1 cellular context compared by ENCODE assay signal in genomic region chr16:31228206-31228605, GRCh38.
TF ChIP-seq lines count a peak whose summit lies in the region.

No MANE protein-coding gene starts in this region.

TF ChIP-seq in K562, 482 proteins besides CTCF, POLR2A, EP300 and RAD21:
- TF ChIP-seq BCOR (IDR thresholded peaks at IDR 0.05): no peak
- TF ChIP-seq NFIX (CRISPR knock-in tag; IDR thresholded peaks at IDR 0.05; ENCODE audit: low read depth): no peak
- TF ChIP-seq TBL1XR1 (IDR thresholded peaks at IDR 0.05; ENCODE audit: low read length in 2 of 2): no peak
- TF ChIP-seq LEF1 (IDR thresholded peaks at IDR 0.05): no peak
- no peak for TF ChIP-seq E4F1 (CRISPR knock-in tag; IDR thresholded peaks at IDR 0.05; ENCODE audit: borderline replicate concordance)
- no peak for TF ChIP-seq SFPQ (IDR thresholded peaks at IDR 0.05; ENCODE audit: low read depth, low read length)
- no peak for TF ChIP-seq CHAMP1 (IDR thresholded peaks at IDR 0.05)
- TF ChIP-seq ZBTB17 (CRISPR knock-in tag; IDR thresholded peaks at IDR 0.05): no peak
- TF ChIP-seq ARHGAP35 (IDR thresholded peaks at IDR 0.05; ENCODE audit: partially characterized antibody): no peak
- TF ChIP-seq PML (IDR thresholded peaks at IDR 0.05; ENCODE audit: low read length): no peak
- no peak for TF ChIP-seq UBTF (IDR thresholded peaks at IDR 0.05; ENCODE audit: borderline replicate concordance in 1 of 2, low read depth in 2 of 2, low read length in 2 of 2)
- TF ChIP-seq ZBTB34 (CRISPR knock-in tag; IDR thresholded peaks at IDR 0.05): no peak
- TF ChIP-seq ZKSCAN1 (IDR thresholded peaks at IDR 0.05; ENCODE audit: low read depth, low read length): no peak
